Comparison of ENCODE assay signal across 1 cellular context in genomic region chr4:157220026-157220881, GRCh38.
TF ChIP-seq lines count a peak whose summit lies in the region.

GRIA2 (plus strand) TSS chr4:157220728; CDS start chr4:157221043, 315 bp downstream.

TF ChIP-seq in HepG2, 621 proteins besides CTCF, POLR2A, EP300 and RAD21 (continued from another document and continues in another):
- TF ChIP-seq, protein P1, sequence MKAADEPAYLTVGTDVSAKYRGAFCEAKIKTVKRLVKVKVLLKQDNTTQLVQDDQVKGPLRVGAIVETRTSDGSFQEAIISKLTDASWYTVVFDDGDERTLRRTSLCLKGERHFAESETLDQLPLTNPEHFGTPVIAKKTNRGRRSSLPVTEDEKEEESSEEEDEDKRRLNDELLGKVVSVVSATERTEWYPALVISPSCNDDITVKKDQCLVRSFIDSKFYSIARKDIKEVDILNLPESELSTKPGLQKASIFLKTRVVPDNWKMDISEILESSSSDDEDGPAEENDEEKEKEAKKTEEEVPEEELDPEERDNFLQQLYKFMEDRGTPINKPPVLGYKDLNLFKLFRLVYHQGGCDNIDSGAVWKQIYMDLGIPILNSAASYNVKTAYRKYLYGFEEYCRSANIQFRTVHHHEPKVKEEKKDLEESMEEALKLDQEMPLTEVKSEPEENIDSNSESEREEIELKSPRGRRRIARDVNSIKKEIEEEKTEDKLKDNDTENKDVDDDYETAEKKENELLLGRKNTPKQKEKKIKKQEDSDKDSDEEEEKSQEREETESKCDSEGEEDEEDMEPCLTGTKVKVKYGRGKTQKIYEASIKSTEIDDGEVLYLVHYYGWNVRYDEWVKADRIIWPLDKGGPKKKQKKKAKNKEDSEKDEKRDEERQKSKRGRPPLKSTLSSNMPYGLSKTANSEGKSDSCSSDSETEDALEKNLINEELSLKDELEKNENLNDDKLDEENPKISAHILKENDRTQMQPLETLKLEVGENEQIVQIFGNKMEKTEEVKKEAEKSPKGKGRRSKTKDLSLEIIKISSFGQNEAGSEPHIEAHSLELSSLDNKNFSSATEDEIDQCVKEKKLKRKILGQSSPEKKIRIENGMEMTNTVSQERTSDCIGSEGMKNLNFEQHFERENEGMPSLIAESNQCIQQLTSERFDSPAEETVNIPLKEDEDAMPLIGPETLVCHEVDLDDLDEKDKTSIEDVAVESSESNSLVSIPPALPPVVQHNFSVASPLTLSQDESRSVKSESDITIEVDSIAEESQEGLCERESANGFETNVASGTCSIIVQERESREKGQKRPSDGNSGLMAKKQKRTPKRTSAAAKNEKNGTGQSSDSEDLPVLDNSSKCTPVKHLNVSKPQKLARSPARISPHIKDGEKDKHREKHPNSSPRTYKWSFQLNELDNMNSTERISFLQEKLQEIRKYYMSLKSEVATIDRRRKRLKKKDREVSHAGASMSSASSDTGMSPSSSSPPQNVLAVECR (CRISPR knock-in tag; IDR thresholded peaks at IDR 0.05; ENCODE audit: borderline replicate concordance), result peak; percentile 37; the same call in 1 of the 2 replicates
- peak; percentile 71; the same call in 1 of the 2 replicates for TF ChIP-seq KLF11 (CRISPR knock-in tag; IDR thresholded peaks at IDR 0.05)
- TF ChIP-seq SPEN (CRISPR knock-in tag; IDR thresholded peaks at IDR 0.05; ENCODE audit: low read depth), result peak; percentile 49; the same call in 1 of the 2 replicates
- no peak for TF ChIP-seq MAFK (conservative IDR thresholded peaks at IDR 0.05 in 1 of 2, IDR thresholded peaks at IDR 0.05 in 1 of 2; ENCODE audit: low read length in 2 of 2)
- TF ChIP-seq HOXA3 (CRISPR knock-in tag; IDR thresholded peaks at IDR 0.05), result peak; percentile 47; the same call in 1 of the 2 replicates
- TF ChIP-seq ZNF777 (CRISPR knock-in tag; IDR thresholded peaks at IDR 0.05), result peak; percentile 60; the same call in 1 of the 2 replicates
- 0 out of 2 replicates have a peak, but pooled peaks have one; percentile 58 for TF ChIP-seq ZNF431 (CRISPR knock-in tag; IDR thresholded peaks at IDR 0.05; ENCODE audit: borderline replicate concordance, low read depth)
- TF ChIP-seq, protein P2, sequence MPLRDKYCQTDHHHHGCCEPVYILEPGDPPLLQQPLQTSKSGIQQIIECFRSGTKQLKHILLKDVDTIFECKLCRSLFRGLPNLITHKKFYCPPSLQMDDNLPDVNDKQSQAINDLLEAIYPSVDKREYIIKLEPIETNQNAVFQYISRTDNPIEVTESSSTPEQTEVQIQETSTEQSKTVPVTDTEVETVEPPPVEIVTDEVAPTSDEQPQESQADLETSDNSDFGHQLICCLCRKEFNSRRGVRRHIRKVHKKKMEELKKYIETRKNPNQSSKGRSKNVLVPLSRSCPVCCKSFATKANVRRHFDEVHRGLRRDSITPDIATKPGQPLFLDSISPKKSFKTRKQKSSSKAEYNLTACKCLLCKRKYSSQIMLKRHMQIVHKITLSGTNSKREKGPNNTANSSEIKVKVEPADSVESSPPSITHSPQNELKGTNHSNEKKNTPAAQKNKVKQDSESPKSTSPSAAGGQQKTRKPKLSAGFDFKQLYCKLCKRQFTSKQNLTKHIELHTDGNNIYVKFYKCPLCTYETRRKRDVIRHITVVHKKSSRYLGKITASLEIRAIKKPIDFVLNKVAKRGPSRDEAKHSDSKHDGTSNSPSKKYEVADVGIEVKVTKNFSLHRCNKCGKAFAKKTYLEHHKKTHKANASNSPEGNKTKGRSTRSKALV (CRISPR knock-in tag; IDR thresholded peaks at IDR 0.05), result peak; percentile 54; the same call in 1 of the 2 replicates
- TF ChIP-seq, protein P3, sequence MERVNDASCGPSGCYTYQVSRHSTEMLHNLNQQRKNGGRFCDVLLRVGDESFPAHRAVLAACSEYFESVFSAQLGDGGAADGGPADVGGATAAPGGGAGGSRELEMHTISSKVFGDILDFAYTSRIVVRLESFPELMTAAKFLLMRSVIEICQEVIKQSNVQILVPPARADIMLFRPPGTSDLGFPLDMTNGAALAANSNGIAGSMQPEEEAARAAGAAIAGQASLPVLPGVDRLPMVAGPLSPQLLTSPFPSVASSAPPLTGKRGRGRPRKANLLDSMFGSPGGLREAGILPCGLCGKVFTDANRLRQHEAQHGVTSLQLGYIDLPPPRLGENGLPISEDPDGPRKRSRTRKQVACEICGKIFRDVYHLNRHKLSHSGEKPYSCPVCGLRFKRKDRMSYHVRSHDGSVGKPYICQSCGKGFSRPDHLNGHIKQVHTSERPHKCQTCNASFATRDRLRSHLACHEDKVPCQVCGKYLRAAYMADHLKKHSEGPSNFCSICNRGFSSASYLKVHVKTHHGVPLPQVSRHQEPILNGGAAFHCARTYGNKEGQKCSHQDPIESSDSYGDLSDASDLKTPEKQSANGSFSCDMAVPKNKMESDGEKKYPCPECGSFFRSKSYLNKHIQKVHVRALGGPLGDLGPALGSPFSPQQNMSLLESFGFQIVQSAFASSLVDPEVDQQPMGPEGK (CRISPR knock-in tag; IDR thresholded peaks at IDR 0.05), result peak; percentile 41; the same call in 1 of the 2 replicates
- TF ChIP-seq KDM5A (IDR thresholded peaks at IDR 0.05; ENCODE audit: borderline replicate concordance, low read length), result no peak
- TF ChIP-seq SAFB2 (CRISPR knock-in tag; IDR thresholded peaks at IDR 0.05; ENCODE audit: borderline replicate concordance, low read depth), result no peak
- TF ChIP-seq ZNF557 (CRISPR knock-in tag; IDR thresholded peaks at IDR 0.05), result peak; percentile 58; the same call in 1 of the 2 replicates
- TF ChIP-seq NCOA2 (CRISPR knock-in tag; IDR thresholded peaks at IDR 0.05), result peak; percentile 44; the same call in 1 of the 2 replicates
- peak; percentile 53; the same call in 1 of the 2 replicates for TF ChIP-seq ZNF772 (CRISPR knock-in tag; IDR thresholded peaks at IDR 0.05)
- TF ChIP-seq, protein P4, sequence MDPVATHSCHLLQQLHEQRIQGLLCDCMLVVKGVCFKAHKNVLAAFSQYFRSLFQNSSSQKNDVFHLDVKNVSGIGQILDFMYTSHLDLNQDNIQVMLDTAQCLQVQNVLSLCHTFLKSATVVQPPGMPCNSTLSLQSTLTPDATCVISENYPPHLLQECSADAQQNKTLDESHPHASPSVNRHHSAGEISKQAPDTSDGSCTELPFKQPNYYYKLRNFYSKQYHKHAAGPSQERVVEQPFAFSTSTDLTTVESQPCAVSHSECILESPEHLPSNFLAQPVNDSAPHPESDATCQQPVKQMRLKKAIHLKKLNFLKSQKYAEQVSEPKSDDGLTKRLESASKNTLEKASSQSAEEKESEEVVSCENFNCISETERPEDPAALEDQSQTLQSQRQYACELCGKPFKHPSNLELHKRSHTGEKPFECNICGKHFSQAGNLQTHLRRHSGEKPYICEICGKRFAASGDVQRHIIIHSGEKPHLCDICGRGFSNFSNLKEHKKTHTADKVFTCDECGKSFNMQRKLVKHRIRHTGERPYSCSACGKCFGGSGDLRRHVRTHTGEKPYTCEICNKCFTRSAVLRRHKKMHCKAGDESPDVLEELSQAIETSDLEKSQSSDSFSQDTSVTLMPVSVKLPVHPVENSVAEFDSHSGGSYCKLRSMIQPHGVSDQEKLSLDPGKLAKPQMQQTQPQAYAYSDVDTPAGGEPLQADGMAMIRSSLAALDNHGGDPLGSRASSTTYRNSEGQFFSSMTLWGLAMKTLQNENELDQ (CRISPR knock-in tag; IDR thresholded peaks at IDR 0.05; ENCODE audit: borderline replicate concordance), result 0 out of 2 replicates have a peak, but pooled peaks have one; percentile 59
- peak; percentile 63; the same call in 1 of the 2 replicates for TF ChIP-seq ZNF451 (CRISPR knock-in tag; IDR thresholded peaks at IDR 0.05)
- TF ChIP-seq FOXK1 (CRISPR knock-in tag; IDR thresholded peaks at IDR 0.05; ENCODE audit: borderline replicate concordance, low read depth), result peak; percentile 48; the same call in 1 of the 2 replicates
- no peak for TF ChIP-seq MTA1 (CRISPR knock-in tag; IDR thresholded peaks at IDR 0.05; ENCODE audit: borderline replicate concordance)
- TF ChIP-seq ZNF776 (CRISPR knock-in tag; IDR thresholded peaks at IDR 0.05), result peak; percentile 25; the same call in 1 of the 2 replicates
- TF ChIP-seq ZNF781 (CRISPR knock-in tag; IDR thresholded peaks at IDR 0.05; ENCODE audit: borderline replicate concordance, not compliant biosample characterization), result peak; percentile 58
- no peak for TF ChIP-seq ARHGAP35 (CRISPR knock-in tag; IDR thresholded peaks at IDR 0.05; ENCODE audit: borderline replicate concordance)
- TF ChIP-seq, protein P5, sequence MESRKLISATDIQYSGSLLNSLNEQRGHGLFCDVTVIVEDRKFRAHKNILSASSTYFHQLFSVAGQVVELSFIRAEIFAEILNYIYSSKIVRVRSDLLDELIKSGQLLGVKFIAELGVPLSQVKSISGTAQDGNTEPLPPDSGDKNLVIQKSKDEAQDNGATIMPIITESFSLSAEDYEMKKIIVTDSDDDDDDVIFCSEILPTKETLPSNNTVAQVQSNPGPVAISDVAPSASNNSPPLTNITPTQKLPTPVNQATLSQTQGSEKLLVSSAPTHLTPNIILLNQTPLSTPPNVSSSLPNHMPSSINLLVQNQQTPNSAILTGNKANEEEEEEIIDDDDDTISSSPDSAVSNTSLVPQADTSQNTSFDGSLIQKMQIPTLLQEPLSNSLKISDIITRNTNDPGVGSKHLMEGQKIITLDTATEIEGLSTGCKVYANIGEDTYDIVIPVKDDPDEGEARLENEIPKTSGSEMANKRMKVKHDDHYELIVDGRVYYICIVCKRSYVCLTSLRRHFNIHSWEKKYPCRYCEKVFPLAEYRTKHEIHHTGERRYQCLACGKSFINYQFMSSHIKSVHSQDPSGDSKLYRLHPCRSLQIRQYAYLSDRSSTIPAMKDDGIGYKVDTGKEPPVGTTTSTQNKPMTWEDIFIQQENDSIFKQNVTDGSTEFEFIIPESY (CRISPR knock-in tag; IDR thresholded peaks at IDR 0.05), result no peak
- 0 out of 2 replicates have a peak, but pooled peaks have one; percentile 17 for TF ChIP-seq TARDBP (CRISPR knock-in tag; IDR thresholded peaks at IDR 0.05)
- TF ChIP-seq, protein P6, sequence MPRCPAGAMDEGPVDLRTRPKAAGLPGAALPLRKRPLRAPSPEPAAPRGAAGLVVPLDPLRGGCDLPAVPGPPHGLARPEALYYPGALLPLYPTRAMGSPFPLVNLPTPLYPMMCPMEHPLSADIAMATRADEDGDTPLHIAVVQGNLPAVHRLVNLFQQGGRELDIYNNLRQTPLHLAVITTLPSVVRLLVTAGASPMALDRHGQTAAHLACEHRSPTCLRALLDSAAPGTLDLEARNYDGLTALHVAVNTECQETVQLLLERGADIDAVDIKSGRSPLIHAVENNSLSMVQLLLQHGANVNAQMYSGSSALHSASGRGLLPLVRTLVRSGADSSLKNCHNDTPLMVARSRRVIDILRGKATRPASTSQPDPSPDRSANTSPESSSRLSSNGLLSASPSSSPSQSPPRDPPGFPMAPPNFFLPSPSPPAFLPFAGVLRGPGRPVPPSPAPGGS (CRISPR knock-in tag; IDR thresholded peaks at IDR 0.05), result peak; percentile 76; the same call in 1 of the 2 replicates
- TF ChIP-seq ZNF792 (CRISPR knock-in tag; IDR thresholded peaks at IDR 0.05), result peak; percentile 75
- peak; percentile 58; the same call in 1 of the 2 replicates for TF ChIP-seq NR0B2 (CRISPR knock-in tag; IDR thresholded peaks at IDR 0.05)
- peak; percentile 82; the same call in 1 of the 2 replicates for TF ChIP-seq ZNF232 (CRISPR knock-in tag; IDR thresholded peaks at IDR 0.05; ENCODE audit: borderline replicate concordance)
- peak; percentile 92 for TF ChIP-seq ETV6 (CRISPR knock-in tag; conservative IDR thresholded peaks at IDR 0.05)
- TF ChIP-seq, protein P7, sequence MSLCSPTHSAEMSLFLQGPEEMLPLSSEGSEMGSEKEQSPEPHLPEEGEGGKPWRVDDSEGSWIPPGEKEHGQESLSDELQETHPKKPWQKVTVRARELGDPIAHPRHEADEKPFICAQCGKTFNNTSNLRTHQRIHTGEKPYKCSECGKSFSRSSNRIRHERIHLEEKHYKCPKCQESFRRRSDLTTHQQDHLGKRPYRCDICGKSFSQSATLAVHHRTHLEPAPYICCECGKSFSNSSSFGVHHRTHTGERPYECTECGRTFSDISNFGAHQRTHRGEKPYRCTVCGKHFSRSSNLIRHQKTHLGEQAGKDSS (CRISPR knock-in tag; IDR thresholded peaks at IDR 0.05; ENCODE audit: borderline replicate concordance, low read depth), result 0 out of 2 replicates have a peak, but pooled peaks have one; percentile 28
- TF ChIP-seq ZNF333 (CRISPR knock-in tag; IDR thresholded peaks at IDR 0.05; ENCODE audit: borderline replicate concordance), result peak; percentile 55; the same call in 1 of the 2 replicates
- peak; percentile 88 for TF ChIP-seq ZNF883 (CRISPR knock-in tag; IDR thresholded peaks at IDR 0.05; ENCODE audit: not compliant biosample characterization)
- 0 out of 2 replicates have a peak, but pooled peaks have one; percentile 28 for TF ChIP-seq ONECUT2 (CRISPR knock-in tag; IDR thresholded peaks at IDR 0.05)
- TF ChIP-seq, protein P8, sequence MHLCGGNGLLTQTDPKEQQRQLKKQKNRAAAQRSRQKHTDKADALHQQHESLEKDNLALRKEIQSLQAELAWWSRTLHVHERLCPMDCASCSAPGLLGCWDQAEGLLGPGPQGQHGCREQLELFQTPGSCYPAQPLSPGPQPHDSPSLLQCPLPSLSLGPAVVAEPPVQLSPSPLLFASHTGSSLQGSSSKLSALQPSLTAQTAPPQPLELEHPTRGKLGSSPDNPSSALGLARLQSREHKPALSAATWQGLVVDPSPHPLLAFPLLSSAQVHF (CRISPR knock-in tag; IDR thresholded peaks at IDR 0.05), result peak; percentile 62; the same call in 1 of the 2 replicates
- TF ChIP-seq PLRG1 (conservative IDR thresholded peaks at IDR 0.05), result no peak
- TF ChIP-seq SALL2 (CRISPR knock-in tag; IDR thresholded peaks at IDR 0.05), result peak; percentile 61; the same call in 1 of the 2 replicates
- TF ChIP-seq, protein P9, sequence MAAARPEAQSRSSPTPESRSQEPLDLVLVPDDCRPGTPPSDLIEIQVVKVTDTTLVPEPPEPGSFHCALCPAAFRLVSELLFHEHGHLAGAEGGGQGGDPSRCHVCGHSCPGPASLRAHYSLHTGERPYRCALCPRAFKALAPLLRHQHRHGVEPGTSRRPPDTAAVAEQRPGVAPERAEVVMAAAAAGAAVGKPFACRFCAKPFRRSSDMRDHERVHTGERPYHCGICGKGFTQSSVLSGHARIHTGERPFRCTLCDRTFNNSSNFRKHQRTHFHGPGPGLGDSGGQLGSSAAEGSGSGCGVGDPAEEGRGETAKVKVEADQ (CRISPR knock-in tag; IDR thresholded peaks at IDR 0.05; ENCODE audit: borderline replicate concordance), result no peak
- TF ChIP-seq ZBTB26 (CRISPR knock-in tag; IDR thresholded peaks at IDR 0.05; ENCODE audit: borderline replicate concordance), result peak; percentile 68; the same call in 1 of the 2 replicates
- TF ChIP-seq TBX2 (CRISPR knock-in tag; IDR thresholded peaks at IDR 0.05; ENCODE audit: borderline replicate concordance), result peak; percentile 18; the same call in 1 of the 2 replicates
- TF ChIP-seq IRF2 (CRISPR knock-in tag; IDR thresholded peaks at IDR 0.05), result peak; percentile 60; the same call in 1 of the 2 replicates
- peak; percentile 59; the same call in 1 of the 2 replicates for TF ChIP-seq KDM5B (CRISPR knock-in tag; IDR thresholded peaks at IDR 0.05; ENCODE audit: borderline replicate concordance)
- TF ChIP-seq RBAK (CRISPR knock-in tag; IDR thresholded peaks at IDR 0.05), result no peak
